ENCODE assay signal across 1 cellular context in genomic region chr16:3589991-3590701, GRCh38.
TF ChIP-seq lines count a peak whose summit lies in the region.

No MANE protein-coding gene starts in this region.

TF ChIP-seq in IMR-90, 13 proteins besides CTCF, POLR2A, EP300 and RAD21 (continued from another document):
- no peak for TF ChIP-seq SMC3 (IDR thresholded peaks at IDR 0.05; ENCODE audit: low read depth, low read length)
- TF ChIP-seq CEBPB (IDR thresholded peaks at IDR 0.05; ENCODE audit: low read depth, low read length), result no peak
- no peak for TF ChIP-seq FOS (IDR thresholded peaks at IDR 0.05; ENCODE audit: low read depth, low read length)
- TF ChIP-seq NFE2L2 (IDR thresholded peaks at IDR 0.05; ENCODE audit: low read depth, low read length), result no peak
- TF ChIP-seq RFX5 (IDR thresholded peaks at IDR 0.05; ENCODE audit: low read depth, low read length), result no peak
- no peak for TF ChIP-seq RCOR1 (IDR thresholded peaks at IDR 0.05; ENCODE audit: insufficient replicate concordance, low read length)
- TF ChIP-seq, protein P1, sequence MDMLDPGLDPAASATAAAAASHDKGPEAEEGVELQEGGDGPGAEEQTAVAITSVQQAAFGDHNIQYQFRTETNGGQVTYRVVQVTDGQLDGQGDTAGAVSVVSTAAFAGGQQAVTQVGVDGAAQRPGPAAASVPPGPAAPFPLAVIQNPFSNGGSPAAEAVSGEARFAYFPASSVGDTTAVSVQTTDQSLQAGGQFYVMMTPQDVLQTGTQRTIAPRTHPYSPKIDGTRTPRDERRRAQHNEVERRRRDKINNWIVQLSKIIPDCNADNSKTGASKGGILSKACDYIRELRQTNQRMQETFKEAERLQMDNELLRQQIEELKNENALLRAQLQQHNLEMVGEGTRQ (IDR thresholded peaks at IDR 0.05; ENCODE audit: low read depth, low read length), result no peak
- TF ChIP-seq CHD1 (IDR thresholded peaks at IDR 0.05; ENCODE audit: low read depth, low read length), result no peak
- TF ChIP-seq, protein P2, sequence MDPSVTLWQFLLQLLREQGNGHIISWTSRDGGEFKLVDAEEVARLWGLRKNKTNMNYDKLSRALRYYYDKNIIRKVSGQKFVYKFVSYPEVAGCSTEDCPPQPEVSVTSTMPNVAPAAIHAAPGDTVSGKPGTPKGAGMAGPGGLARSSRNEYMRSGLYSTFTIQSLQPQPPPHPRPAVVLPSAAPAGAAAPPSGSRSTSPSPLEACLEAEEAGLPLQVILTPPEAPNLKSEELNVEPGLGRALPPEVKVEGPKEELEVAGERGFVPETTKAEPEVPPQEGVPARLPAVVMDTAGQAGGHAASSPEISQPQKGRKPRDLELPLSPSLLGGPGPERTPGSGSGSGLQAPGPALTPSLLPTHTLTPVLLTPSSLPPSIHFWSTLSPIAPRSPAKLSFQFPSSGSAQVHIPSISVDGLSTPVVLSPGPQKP (IDR thresholded peaks at IDR 0.05; ENCODE audit: borderline replicate concordance, low read depth, low read length), result no peak
